ENCODE assay signal across 17 cellular contexts in genomic region chr4:143344774-143345173, GRCh38. TPM values are rescaled to one million over a fixed set of nuclear protein-coding genes. Genes with fewer than 3 reads are reported as not detected.
A peak's percentile ranks its signal among the peaks of the same experiment; 100 is the strongest.
DNase-seq lines count a peak whose midpoint lies in the region; ATAC-seq and TF ChIP-seq lines count a peak whose summit lies in the region.
"Had no signal": no experiment of that assay in that cellular context is flagged by ENCODE, and none has a peak within 500 bp of the region (broad histone marks: within the 10 kb centered on the region; RNA-seq: fewer than 3 reads in every experiment).

No MANE protein-coding gene starts in this region.

- H3K4me1 ChIP-seq in left ventricle myocardium inferior, result peaks cover 63% of the 10 kb centered on the region
- H3K4me1 ChIP-seq in tibial artery, result peaks cover 0 to 32% (median 28%) of the 10 kb centered on the region in 4 donors

- TF ChIP-seq CTCF in left ventricle myocardium inferior (IDR thresholded peaks at IDR 0.05; ENCODE audit: borderline replicate concordance) (no peak), fibroblast of pulmonary artery (IDR thresholded peaks at IDR 0.05; ENCODE audit: low read length, missing control alignments) (no peak), neural crest cell (conservative IDR thresholded peaks at IDR 0.05) (no peak), tibial artery (IDR thresholded peaks at IDR 0.05) (no peak)

- peak overlapping the region; percentile 67 for H3K4me3 Mint-ChIP-seq in neural crest cell
- H3K4me3 Mint-ChIP-seq: activated CD4-positive, alpha-beta T cell treated with anti-CD3 and anti-CD28 coated beads, Interleukin-2, amount 10 ng/mL, durations not matched to agents 24 days and 14 days; activated naive CD8-positive, alpha-beta T cell treated with anti-CD3 and anti-CD28 coated beads for 36 hours; activated T-cell treated with anti-CD3 and anti-CD28 coated beads, Interleukin-2, amount 50 U/mL, for 24 hours; CD4-positive, alpha-beta T cell; stimulated activated memory B cell treated with anti-CD40 and anti-IgM and Interleukin-4, amounts not matched to agents 10 μg/mL and 1 μg/mL and 100 μg/mL, for 72 hours had no signal

- peaks cover 5% of the 10 kb centered on the region for H3K36me3 Mint-ChIP-seq in neural crest cell (ENCODE audit: low read depth)
- H3K36me3 Mint-ChIP-seq: activated naive CD8-positive, alpha-beta T cell treated with anti-CD3 and anti-CD28 coated beads for 36 hours; stimulated activated memory B cell treated with anti-CD40 and anti-IgM and Interleukin-4, amounts not matched to agents 10 μg/mL and 1 μg/mL and 100 μg/mL, for 72 hours had no signal

- H3K36me3 ChIP-seq in left ventricle myocardium inferior (no peaks in the 10 kb centered on the region), tibial artery (no peaks in the 10 kb centered on the region)

- H3K9me3 Mint-ChIP-seq in neural crest cell, result no peaks in the 10 kb centered on the region
- H3K9me3 Mint-ChIP-seq: activated CD4-positive, alpha-beta T cell treated with anti-CD3 and anti-CD28 coated beads, Interleukin-2, amount 10 ng/mL, durations not matched to agents 24 days and 14 days; activated naive CD8-positive, alpha-beta T cell treated with anti-CD3 and anti-CD28 coated beads for 36 hours; activated T-cell treated with anti-CD3 and anti-CD28 coated beads, Interleukin-2, amount 50 U/mL, for 24 hours; CD4-positive, alpha-beta T cell; stimulated activated memory B cell treated with anti-CD40 and anti-IgM and Interleukin-4, amounts not matched to agents 10 μg/mL and 1 μg/mL and 100 μg/mL, for 72 hours had no signal

- peak overlapping the region; percentile 13 for H3K27ac Mint-ChIP-seq in neural crest cell (ENCODE audit: unreplicated experiment)
- H3K27ac Mint-ChIP-seq: activated CD4-positive, alpha-beta T cell treated with anti-CD3 and anti-CD28 coated beads, Interleukin-2, amount 10 ng/mL, durations not matched to agents 24 days and 14 days; activated naive CD8-positive, alpha-beta T cell treated with anti-CD3 and anti-CD28 coated beads for 36 hours; activated T-cell treated with anti-CD3 and anti-CD28 coated beads, Interleukin-2, amount 50 U/mL, for 24 hours; CD4-positive, alpha-beta T cell; stimulated activated memory B cell treated with anti-CD40 and anti-IgM and Interleukin-4, amounts not matched to agents 10 μg/mL and 1 μg/mL and 100 μg/mL, for 72 hours had no signal

- no peaks in the 10 kb centered on the region for H3K9me3 ChIP-seq in left ventricle myocardium inferior (replicated peaks)
- no peaks in the 10 kb centered on the region for H3K9me3 ChIP-seq in tibial artery

- H3K4me1 Mint-ChIP-seq in neural crest cell, result peaks cover 50% of the 10 kb centered on the region
- H3K4me1 Mint-ChIP-seq: activated CD4-positive, alpha-beta T cell treated with anti-CD3 and anti-CD28 coated beads, Interleukin-2, amount 10 ng/mL, durations not matched to agents 24 days and 14 days; activated naive CD8-positive, alpha-beta T cell treated with anti-CD3 and anti-CD28 coated beads for 36 hours; stimulated activated memory B cell treated with anti-CD40 and anti-IgM and Interleukin-4, amounts not matched to agents 10 μg/mL and 1 μg/mL and 100 μg/mL, for 72 hours had no signal

- ATAC-seq in Right ventricle myocardium inferior, result peak; percentile 54
- ATAC-seq: esophagus mucosa; stimulated activated memory B cell treated with anti-CD40 and anti-IgM and Interleukin-4, amounts not matched to agents 10 μg/mL and 1 μg/mL and 100 μg/mL, for 72 hours had no signal

- no peaks in the 10 kb centered on the region for H3K27me3 ChIP-seq in left ventricle myocardium inferior (ENCODE audit: low read depth)
- H3K27me3 ChIP-seq in tibial artery, result no peaks in the 10 kb centered on the region

- no peaks in the 10 kb centered on the region for H3K27me3 Mint-ChIP-seq in neural crest cell (ENCODE audit: low read depth)

- DNase-seq in Right ventricle myocardium inferior (ENCODE audit: missing footprints) (no peak), left ventricle myocardium inferior (no peak), fibroblast of pulmonary artery (ENCODE audit: low read depth) (peak; percentile 31), neural crest cell (ENCODE audit: low read depth, low spot score) (no peak), tibial artery (no peak), NCI-H1417 (lab: John Stamatoyannopoulos, UW) (no peak)
- DNase-seq in activated CD4-positive, alpha-beta T cell treated with anti-CD3 and anti-CD28 coated beads for 1 hour, result no peak
- DNase-seq in activated CD4-positive, CD25-positive, alpha-beta regulatory T cell (lab: John Stamatoyannopoulos, UW), result no peak
- DNase-seq: activated CD4-positive, alpha-beta T cell treated with anti-CD3 and anti-CD28 coated beads, Interleukin-2, amount 10 ng/mL, durations not matched to agents 24 days and 14 days; activated naive CD8-positive, alpha-beta T cell treated with anti-CD3 and anti-CD28 coated beads for 36 hours; activated T-cell treated with anti-CD3 and anti-CD28 coated beads, Interleukin-2, amount 50 U/mL, for 24 hours; CD4-positive, alpha-beta T cell; NCI-H2081 treated with DMSO at 0.1 percent for 48 hours; NCI-H774; T-helper 2 cell had no signal

- no peak overlapping the region for H3K27ac ChIP-seq in left ventricle myocardium inferior (replicated peaks)
- no peak overlapping the region for H3K27ac ChIP-seq in tibial artery

- intact Hi-C loops in Right ventricle myocardium inferior (cut with DNase I), result no loop called here
- intact Hi-C loops in left ventricle myocardium inferior (cut with micrococcal nuclease), result loop anchor here (10.0 kb wide), 1 partner anchor 110 kb away; no protein-coding TSS in a partner anchor
- intact Hi-C loops in tibial artery (cut with DNase I; ENCODE audit: low total_unique reads), result no loop called here

- H3K4me3 ChIP-seq in left ventricle myocardium inferior (no peak overlapping the region), fibroblast of pulmonary artery (replicated peaks; ENCODE audit: low read depth, low read length) (no peak overlapping the region), tibial artery (peak overlapping the region in 1 of 2 donors; percentile 7)

RNA-seq across cellular contexts. Expression of gene GAB1, which starts 8.1 kb away (rescaled TPM):
- total RNA-seq in Right ventricle myocardium inferior (77.4 TPM), left ventricle myocardium inferior (87.1 TPM), neural crest cell (27.2 and 29.2 TPM in 2 replicates)
